In the genomic region with DNA sequence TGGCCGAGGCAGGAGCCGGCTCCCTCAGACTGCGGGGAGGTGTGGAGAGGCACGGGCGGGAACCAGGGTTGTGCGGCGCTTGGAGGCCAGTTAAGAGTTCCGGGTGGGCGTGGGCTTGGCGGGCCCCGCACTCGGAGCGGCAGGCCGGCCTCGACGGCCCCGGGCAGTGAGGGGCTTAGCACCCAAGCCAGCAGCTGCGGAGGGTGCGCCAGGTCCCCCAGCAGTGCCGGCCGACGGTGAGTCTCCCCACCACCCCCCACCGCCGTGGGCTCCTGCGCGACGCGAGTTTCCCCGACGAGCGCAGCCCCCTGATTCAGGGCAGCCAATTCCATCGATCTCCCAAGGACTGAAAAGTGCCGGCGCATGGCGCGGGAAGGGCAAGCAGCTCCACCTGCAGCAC, we compare ENCODE assay signal across 35 cellular contexts.
"Had no signal": no experiment of that assay in that cellular context is flagged by ENCODE, and none has a peak within 500 bp of the region (broad histone marks: within the 10 kb centered on the region; RNA-seq: fewer than 3 reads in every experiment).

No MANE protein-coding gene starts in this region.

- H3K36me3 ChIP-seq: adrenal gland, ascending aorta, brain microvascular endothelial cell, breast epithelium, cardiac muscle cell had no signal

- FAIRE-seq: astrocyte, bronchial epithelial cell had no signal

- DNase-seq: activated effector memory CD4-positive, alpha-beta T cell treated with anti-CD3 and anti-CD28 coated beads, Interleukin-2, amount 50 U/mL, for 16 hours; activated effector memory CD4-positive, alpha-beta T cell treated with Interleukin-2 at 50 U/mL for 16 hours; activated gamma-delta T cell; activated gamma-delta T cell treated with Interleukin-2 at 50 U/mL for 16 hours; activated naive CD4-positive, alpha-beta T cell; activated naive CD4-positive, alpha-beta T cell treated with anti-CD3 and anti-CD28 coated beads for 36 hours; activated naive CD4-positive, alpha-beta T cell treated with anti-CD3 and anti-CD28 coated beads, Interleukin-2, amount 10 ng/mL, durations not matched to agents 7 days and 5 days; activated naive CD4-positive, alpha-beta T cell treated with anti-CD3 and anti-CD28 coated beads, Interleukin-2, amount 50 U/mL, for 16 hours; activated naive CD4-positive, alpha-beta T cell treated with Interleukin-2 at 50 U/mL for 16 hours; activated naive CD8-positive, alpha-beta T cell treated with anti-CD3 and anti-CD28 coated beads for 36 hours; activated naive CD8-positive, alpha-beta T cell treated with anti-CD3 and anti-CD28 coated beads, Interleukin-2, amount 10 ng/mL, durations not matched to agents 7 days and 5 days; activated naive CD8-positive, alpha-beta T cell treated with anti-CD3 and anti-CD28 coated beads, Interleukin-2, amount 50 U/mL, for 24 hours; activated T-cell treated with anti-CD3 and anti-CD28 coated beads for 4 hours; activated T-cell treated with anti-CD3 and anti-CD28 coated beads, Interleukin-2, amount 50 U/mL, for 1 hour; activated T-cell treated with anti-CD3 and anti-CD28 coated beads, Interleukin-2, amount 50 U/mL, for 24 hours; activated T-cell treated with anti-CD3 and anti-CD28 coated beads, Interleukin-2, amount 50 U/mL, for 4 hours; activated T-cell treated with anti-CD3 and anti-CD28 coated beads, Interleukin-2, amount 50 U/mL, for 48 hours; activated T-cell treated with anti-CD3 and anti-CD28 coated beads, Interleukin-2, amount 50 U/mL, for 72 hours; adrenal gland; amniotic stem cell; amygdala; anterior cingulate cortex; aorta; body of pancreas; brain microvascular endothelial cell; caudate nucleus; central memory CD4-positive, alpha-beta T cell; cerebellar nuclear complex had no signal

- H3K4me1 ChIP-seq: adrenal gland, ascending aorta, body of pancreas, breast epithelium had no signal

- H3K9me3 ChIP-seq: adrenal gland, ascending aorta, body of pancreas had no signal

- H3K4me3 ChIP-seq: adrenal gland, ascending aorta, body of pancreas, breast epithelium, cardiac muscle cell had no signal

- H3K27me3 ChIP-seq: adrenal gland, ascending aorta, body of pancreas, brain microvascular endothelial cell, breast epithelium, cardiac muscle cell had no signal

- H3K27ac ChIP-seq: adrenal gland, ascending aorta, body of pancreas, brain microvascular endothelial cell, breast epithelium, cardiac muscle cell had no signal

- ATAC-seq: activated naive CD4-positive, alpha-beta T cell treated with anti-CD3 and anti-CD28 coated beads, Interleukin-2, amount 50 U/mL, for 72 hours; activated naive CD8-positive, alpha-beta T cell treated with anti-CD3 and anti-CD28 coated beads, Interleukin-2, amount 50 U/mL, for 24 hours; activated T-cell treated with anti-CD3 and anti-CD28 coated beads, Interleukin-2, amount 50 U/mL, for 4 hours; activated T-cell treated with anti-CD3 and anti-CD28 coated beads, Interleukin-2, amount 50 U/mL, for 72 hours; activated T-helper 17 cell treated with anti-CD3 and anti-CD28 coated beads, Interleukin-2, amount 50 U/mL, for 72 hours; body of pancreas had no signal
